Comparison of ENCODE assay signal across 28 cellular contexts in the genomic region with DNA sequence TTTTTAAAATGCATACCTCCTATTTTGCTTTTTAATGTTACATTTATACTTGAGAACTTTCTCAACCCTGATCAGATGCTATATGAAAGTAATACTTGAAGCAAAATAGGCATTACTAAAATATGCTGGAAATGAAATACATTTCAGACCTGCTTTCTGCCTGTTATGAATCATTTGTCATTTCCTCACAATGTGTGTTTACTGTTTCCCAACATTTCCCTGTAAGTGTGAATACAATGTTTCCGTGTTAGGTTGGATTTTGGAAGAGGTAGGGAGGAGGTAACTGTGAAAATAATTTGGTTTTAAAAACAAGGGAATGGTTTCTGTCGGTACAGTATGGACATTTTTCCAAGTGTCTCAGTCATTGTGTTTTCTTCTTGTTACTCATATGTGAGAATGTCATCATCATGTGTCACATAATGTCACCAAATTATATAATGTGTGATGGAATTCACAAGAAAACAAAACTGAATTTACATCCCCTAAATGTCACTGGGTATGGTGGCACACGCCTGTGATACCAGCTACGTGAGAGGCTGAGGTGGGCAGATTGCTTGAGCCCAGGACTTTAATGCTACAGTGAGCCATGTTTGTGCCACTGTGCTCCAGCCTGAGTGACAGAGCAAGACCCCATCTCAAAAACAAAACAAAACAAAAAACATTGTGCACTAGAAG. TPM values are rescaled to one million over a fixed set of nuclear protein-coding genes. Genes with fewer than 3 reads are reported as not detected.
DNase-seq lines count a peak whose midpoint lies in the region; ATAC-seq and TF ChIP-seq lines count a peak whose summit lies in the region.
"Had no signal": no experiment of that assay in that cellular context is flagged by ENCODE, and none has a peak within 500 bp of the region (broad histone marks: within the 10 kb centered on the region; RNA-seq: fewer than 3 reads in every experiment).

No MANE protein-coding gene starts in this region.

- POLR2A ChIA-PET in CD8-positive, alpha-beta memory T cell (lab: Charles Lee), result no interaction called here

- H3K9me3 Mint-ChIP-seq in activated T-helper 1 cell treated with anti-CD3 and anti-CD28 coated beads, Interleukin-12 subunit alpha, Interleukin-12 subunit beta, Interleukin-2, Interleukin-4 antibody, amounts not matched to agents 30 ng/mL and 10 ng/mL and 1 ng/mL, durations not matched to agents 14 hours and 24 hours and 36 hours, result no peaks in the 10 kb centered on the region
- peaks cover 2% of the 10 kb centered on the region for H3K9me3 Mint-ChIP-seq in stimulated activated effector memory CD8-positive, alpha-beta T cell treated with anti-CD3 and anti-CD28 coated beads, Interleukin-12 subunit alpha, Interleukin-12 subunit beta, amount 100 ng/mL, for 72 hours
- no peaks in the 10 kb centered on the region for H3K9me3 Mint-ChIP-seq in CD8-positive, alpha-beta memory T cell
- H3K9me3 Mint-ChIP-seq: nephron, type B pancreatic cell had no signal

- no peaks in the 10 kb centered on the region for H3K27me3 ChIP-seq in left ventricle myocardium inferior (ENCODE audit: low read depth)
- no peaks in the 10 kb centered on the region for H3K27me3 ChIP-seq in CD8-positive, alpha-beta memory T cell (ENCODE audit: insufficient read depth, low read length, poor library complexity, severe bottlenecking)
- H3K27me3 ChIP-seq: sigmoid colon had no signal

- H3K4me1 ChIP-seq in left ventricle myocardium inferior, result peaks cover 21% of the 10 kb centered on the region
- no peaks in the 10 kb centered on the region for H3K4me1 ChIP-seq in CD8-positive, alpha-beta memory T cell (ENCODE audit: insufficient read depth, low read length)
- H3K4me1 ChIP-seq: parathyroid adenoma, sigmoid colon had no signal

- H3K27ac ChIP-seq in left ventricle myocardium inferior (replicated peaks), result peak overlapping the region; percentile 42
- H3K27ac ChIP-seq in CD8-positive, alpha-beta memory T cell (ENCODE audit: low read depth, low read length), result no peak overlapping the region
- H3K27ac ChIP-seq: parathyroid adenoma, RWPE1 had no signal

- CTCF ChIA-PET in CD8-positive, alpha-beta memory T cell (lab: Charles Lee), result no interaction called here

- H3K36me3 Mint-ChIP-seq in activated T-helper 1 cell treated with anti-CD3 and anti-CD28 coated beads, Interleukin-12 subunit alpha, Interleukin-12 subunit beta, Interleukin-2, Interleukin-4 antibody, amounts not matched to agents 30 ng/mL and 10 ng/mL and 1 ng/mL, durations not matched to agents 14 hours and 24 hours and 36 hours (ENCODE audit: low read depth), result peaks cover 2% of the 10 kb centered on the region
- no peaks in the 10 kb centered on the region for H3K36me3 Mint-ChIP-seq in stimulated activated effector memory CD8-positive, alpha-beta T cell treated with anti-CD3 and anti-CD28 coated beads, Interleukin-12 subunit alpha, Interleukin-12 subunit beta, amount 100 ng/mL, for 72 hours
- no peaks in the 10 kb centered on the region for H3K36me3 Mint-ChIP-seq in CD8-positive, alpha-beta memory T cell

- peaks cover 9% of the 10 kb centered on the region for H3K4me1 Mint-ChIP-seq in activated T-helper 1 cell treated with anti-CD3 and anti-CD28 coated beads, Interleukin-12 subunit alpha, Interleukin-12 subunit beta, Interleukin-2, Interleukin-4 antibody, amounts not matched to agents 30 ng/mL and 10 ng/mL and 1 ng/mL, durations not matched to agents 14 hours and 24 hours and 36 hours (ENCODE audit: low read depth)
- H3K4me1 Mint-ChIP-seq in stimulated activated effector memory CD8-positive, alpha-beta T cell treated with anti-CD3 and anti-CD28 coated beads, Interleukin-12 subunit alpha, Interleukin-12 subunit beta, amount 100 ng/mL, for 72 hours, result peaks cover 11% of the 10 kb centered on the region
- H3K4me1 Mint-ChIP-seq in CD8-positive, alpha-beta memory T cell, result no peaks in the 10 kb centered on the region
- H3K4me1 Mint-ChIP-seq: nephron had no signal

- no peaks in the 10 kb centered on the region for H3K9me3 ChIP-seq in left ventricle myocardium inferior (replicated peaks)
- H3K9me3 ChIP-seq in CD8-positive, alpha-beta memory T cell (ENCODE audit: low read length), result no peaks in the 10 kb centered on the region
- H3K9me3 ChIP-seq: mucosa of descending colon, sigmoid colon had no signal

- DNase-seq in left ventricle myocardium inferior (no peak), left ventricle myocardium superior (no peak), epithelial cell of esophagus (ENCODE audit: low read depth) (peak; percentile 52), NCI-H1930 (lab: John Stamatoyannopoulos, UW) (no peak)
- DNase-seq in activated T-helper 1 cell treated with anti-CD3 and anti-CD28 coated beads, Interleukin-12 subunit alpha, Interleukin-12 subunit beta, Interleukin-2, Interleukin-4 antibody, amounts not matched to agents 30 ng/mL and 10 ng/mL and 1 ng/mL, durations not matched to agents 14 hours and 24 hours and 36 hours (ENCODE audit: low spot score), result no peak
- DNase-seq in stimulated activated effector memory CD8-positive, alpha-beta T cell treated with anti-CD3 and anti-CD28 coated beads, Interleukin-12 subunit alpha, Interleukin-12 subunit beta, amount 100 ng/mL, for 72 hours (ENCODE audit: low spot score in 2 of 2), result no peak
- DNase-seq in CD8-positive, alpha-beta memory T cell, result no peak
- DNase-seq: activated CD4-positive, alpha-beta T cell treated with anti-CD3 and anti-CD28 coated beads, Interleukin-2, amount 50 U/mL, for 4 hours; cerebellar nuclear complex; effector CD4-positive, alpha-beta T cell; erythroblast; H7; mucosa of descending colon; NCI-H1092 treated with DMSO at 0.1 percent for 48 hours; NCI-H2029; NCI-H2227 treated with DMSO at 0.1 percent for 48 hours; sigmoid colon; stimulated activated CD8-positive, alpha-beta memory T cell treated with anti-CD3 and anti-CD28 coated beads, Interleukin-4, amount 100 ng/mL, for 48 hours had no signal

- H3K4me3 ChIP-seq in left ventricle myocardium inferior (no peak overlapping the region), epithelial cell of esophagus (ENCODE audit: low read length) (no peak overlapping the region)
- no peak overlapping the region for H3K4me3 ChIP-seq in CD8-positive, alpha-beta memory T cell (ENCODE audit: low read length)
- H3K4me3 ChIP-seq: mucosa of descending colon, sigmoid colon had no signal

- TF ChIP-seq CTCF in left ventricle myocardium inferior (IDR thresholded peaks at IDR 0.05; ENCODE audit: borderline replicate concordance) (no peak), epithelial cell of esophagus (IDR thresholded peaks at IDR 0.05; ENCODE audit: insufficient read depth, low read depth, low read length, missing control alignments) (no peak)

- H3K36me3 ChIP-seq in left ventricle myocardium inferior, result peaks cover 97% of the 10 kb centered on the region
- H3K36me3 ChIP-seq in CD8-positive, alpha-beta memory T cell (ENCODE audit: insufficient read depth, low read length), result no peaks in the 10 kb centered on the region

- intact Hi-C loops in left ventricle myocardium inferior (cut with micrococcal nuclease), result no loop called here
- intact Hi-C loops in left ventricle myocardium superior (cut with micrococcal nuclease), result no loop called here
- intact Hi-C loops in activated T-helper 1 cell treated with anti-CD3 and anti-CD28 coated beads, Interleukin-12 subunit alpha, Interleukin-12 subunit beta, Interleukin-2, Interleukin-4 antibody, amounts not matched to agents 30 ng/mL and 10 ng/mL and 1 ng/mL, durations not matched to agents 14 hours and 24 hours and 36 hours (cut with micrococcal nuclease), result no loop called here

- ATAC-seq in left ventricle myocardium superior, result no peak
- peak; percentile 84 for ATAC-seq in stimulated activated effector memory CD8-positive, alpha-beta T cell treated with anti-CD3 and anti-CD28 coated beads, Interleukin-12 subunit alpha, Interleukin-12 subunit beta, amount 100 ng/mL, for 72 hours
- ATAC-seq: HepG2, mucosa of descending colon, SK-N-SH treated with all-trans-retinoic acid at 6 μM for 48 hours had no signal

- no peaks in the 10 kb centered on the region for H3K27me3 Mint-ChIP-seq in activated T-helper 1 cell treated with anti-CD3 and anti-CD28 coated beads, Interleukin-12 subunit alpha, Interleukin-12 subunit beta, Interleukin-2, Interleukin-4 antibody, amounts not matched to agents 30 ng/mL and 10 ng/mL and 1 ng/mL, durations not matched to agents 14 hours and 24 hours and 36 hours (ENCODE audit: insufficient read depth)
- no peaks in the 10 kb centered on the region for H3K27me3 Mint-ChIP-seq in CD8-positive, alpha-beta memory T cell
- H3K27me3 Mint-ChIP-seq: activated naive CD8-positive, alpha-beta T cell; type B pancreatic cell had no signal

- H3K4me3 Mint-ChIP-seq in activated T-helper 1 cell treated with anti-CD3 and anti-CD28 coated beads, Interleukin-12 subunit alpha, Interleukin-12 subunit beta, Interleukin-2, Interleukin-4 antibody, amounts not matched to agents 30 ng/mL and 10 ng/mL and 1 ng/mL, durations not matched to agents 14 hours and 24 hours and 36 hours, result no peak overlapping the region
- no peak overlapping the region for H3K4me3 Mint-ChIP-seq in stimulated activated effector memory CD8-positive, alpha-beta T cell treated with anti-CD3 and anti-CD28 coated beads, Interleukin-12 subunit alpha, Interleukin-12 subunit beta, amount 100 ng/mL, for 72 hours
- no peak overlapping the region for H3K4me3 Mint-ChIP-seq in CD8-positive, alpha-beta memory T cell
- H3K4me3 Mint-ChIP-seq: activated naive CD8-positive, alpha-beta T cell; nephron; type B pancreatic cell had no signal

- peak overlapping the region; percentile 26 for H3K27ac Mint-ChIP-seq in activated T-helper 1 cell treated with anti-CD3 and anti-CD28 coated beads, Interleukin-12 subunit alpha, Interleukin-12 subunit beta, Interleukin-2, Interleukin-4 antibody, amounts not matched to agents 30 ng/mL and 10 ng/mL and 1 ng/mL, durations not matched to agents 14 hours and 24 hours and 36 hours
- peak overlapping the region; percentile 20 for H3K27ac Mint-ChIP-seq in stimulated activated effector memory CD8-positive, alpha-beta T cell treated with anti-CD3 and anti-CD28 coated beads, Interleukin-12 subunit alpha, Interleukin-12 subunit beta, amount 100 ng/mL, for 72 hours
- no peak overlapping the region for H3K27ac Mint-ChIP-seq in CD8-positive, alpha-beta memory T cell
- H3K27ac Mint-ChIP-seq: activated naive CD8-positive, alpha-beta T cell; nephron; type B pancreatic cell had no signal

RNA-seq across cellular contexts. Expression of gene ZAR1L, which starts 43.0 kb away (rescaled TPM):
- total RNA-seq in left ventricle myocardium inferior (not detected), left ventricle myocardium superior (not detected)
- total RNA-seq in activated T-helper 1 cell treated with anti-CD3 and anti-CD28 coated beads, Interleukin-12 subunit alpha, Interleukin-12 subunit beta, Interleukin-2, Interleukin-4 antibody, amounts not matched to agents 30 ng/mL and 10 ng/mL and 1 ng/mL, durations not matched to agents 14 hours and 24 hours and 36 hours, result not detected in 2 replicates
- total RNA-seq in CD8-positive, alpha-beta memory T cell, result not detected
- polyA plus RNA-seq in CD8-positive, alpha-beta memory T cell, result not detected
- total RNA-seq: Daoy; H7; liver; mucosa of descending colon; sigmoid colon; T-helper 2 cell treated with Interferon-gamma antibody and Interleukin-4, amounts not matched to agents 100 ng/mL and 5 ng/mL, for 36 hours had no signal
- polyA plus RNA-seq: HepG2, liver, sigmoid colon had no signal

RNA-seq across cellular contexts. Expression of gene BRCA2, which starts 43.1 kb away (rescaled TPM):
- total RNA-seq in left ventricle myocardium inferior (0.38 TPM), left ventricle myocardium superior (0.64 TPM)
- total RNA-seq in activated T-helper 1 cell treated with anti-CD3 and anti-CD28 coated beads, Interleukin-12 subunit alpha, Interleukin-12 subunit beta, Interleukin-2, Interleukin-4 antibody, amounts not matched to agents 30 ng/mL and 10 ng/mL and 1 ng/mL, durations not matched to agents 14 hours and 24 hours and 36 hours, result 16.7 and 18.9 TPM in 2 replicates
- total RNA-seq in CD8-positive, alpha-beta memory T cell, result 10 to 100 TPM; 12.6 to 14.2 TPM
- 1.3 TPM for polyA plus RNA-seq in CD8-positive, alpha-beta memory T cell

Comparison
In these comparisons a context has a peak if more than half of its experiments do, and no peak if none do; other contexts are left out.
1. H3K27ac Mint-ChIP-seq: peak in activated T-helper 1 cell treated with anti-CD3 and anti-CD28 coated beads, Interleukin-12 subunit alpha, Interleukin-12 subunit beta, Interleukin-2, Interleukin-4 antibody, amounts not matched to agents 30 ng/mL and 10 ng/mL and 1 ng/mL, durations not matched to agents 14 hours and 24 hours and 36 hours (single experiment) and stimulated activated effector memory CD8-positive, alpha-beta T cell treated with anti-CD3 and anti-CD28 coated beads, Interleukin-12 subunit alpha, Interleukin-12 subunit beta, amount 100 ng/mL, for 72 hours (single experiment); none in CD8-positive, alpha-beta memory T cell (0 of 8).